In the genomic region with DNA sequence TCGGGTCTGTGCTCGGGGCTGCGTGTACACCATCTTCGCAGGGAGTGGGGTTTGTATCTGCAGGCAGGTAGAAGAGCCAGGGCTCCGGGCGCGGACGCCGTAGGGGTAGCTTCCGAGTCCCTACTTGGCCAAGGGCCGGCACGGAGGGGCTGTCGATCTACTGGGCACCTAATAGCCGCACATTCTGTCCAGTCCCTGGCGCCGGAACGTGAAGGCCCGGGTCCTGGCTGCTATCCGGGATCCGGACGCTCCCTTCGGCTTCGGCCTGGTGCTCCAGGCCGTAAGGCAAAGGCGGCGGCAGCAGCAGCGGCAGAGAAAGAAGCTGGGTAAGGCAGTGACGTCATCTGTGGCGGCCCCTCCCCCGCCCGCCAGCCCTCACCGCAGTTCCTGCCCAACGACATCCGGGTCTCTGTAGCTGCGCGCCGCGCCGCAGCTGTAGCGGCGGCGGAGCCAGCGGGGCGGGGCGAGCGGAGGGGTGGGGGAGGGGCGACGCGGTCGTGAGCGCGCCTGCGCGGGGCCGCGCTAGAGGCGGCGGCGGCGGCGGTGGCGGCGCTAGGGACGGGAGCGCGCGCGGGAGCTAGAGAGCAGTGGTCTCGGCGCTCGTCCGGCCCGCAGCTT, we compare ENCODE assay signal across 1 cellular context.
TF ChIP-seq lines count a peak whose summit lies in the region.

A gene (plus strand): TSS at position 525 of the 618 bp plus-strand sequence. CDS start 33,483 bp downstream, outside the sequence.

TF ChIP-seq in HepG2, 621 proteins besides CTCF, POLR2A, EP300 and RAD21 (continued from another document and continues in another):
- TF ChIP-seq, protein P1, sequence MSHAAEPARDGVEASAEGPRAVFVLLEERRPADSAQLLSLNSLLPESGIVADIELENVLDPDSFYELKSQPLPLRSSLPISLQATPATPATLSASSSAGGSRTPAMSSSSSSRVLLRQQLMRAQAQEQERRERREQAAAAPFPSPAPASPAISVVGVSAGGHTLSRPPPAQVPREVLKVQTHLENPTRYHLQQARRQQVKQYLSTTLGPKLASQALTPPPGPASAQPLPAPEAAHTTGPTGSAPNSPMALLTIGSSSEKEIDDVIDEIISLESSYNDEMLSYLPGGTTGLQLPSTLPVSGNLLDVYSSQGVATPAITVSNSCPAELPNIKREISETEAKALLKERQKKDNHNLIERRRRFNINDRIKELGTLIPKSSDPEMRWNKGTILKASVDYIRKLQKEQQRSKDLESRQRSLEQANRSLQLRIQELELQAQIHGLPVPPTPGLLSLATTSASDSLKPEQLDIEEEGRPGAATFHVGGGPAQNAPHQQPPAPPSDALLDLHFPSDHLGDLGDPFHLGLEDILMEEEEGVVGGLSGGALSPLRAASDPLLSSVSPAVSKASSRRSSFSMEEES (CRISPR knock-in tag; IDR thresholded peaks at IDR 0.05) = peak; percentile 37; the same call in 1 of the 2 replicates
- TF ChIP-seq, protein P2, sequence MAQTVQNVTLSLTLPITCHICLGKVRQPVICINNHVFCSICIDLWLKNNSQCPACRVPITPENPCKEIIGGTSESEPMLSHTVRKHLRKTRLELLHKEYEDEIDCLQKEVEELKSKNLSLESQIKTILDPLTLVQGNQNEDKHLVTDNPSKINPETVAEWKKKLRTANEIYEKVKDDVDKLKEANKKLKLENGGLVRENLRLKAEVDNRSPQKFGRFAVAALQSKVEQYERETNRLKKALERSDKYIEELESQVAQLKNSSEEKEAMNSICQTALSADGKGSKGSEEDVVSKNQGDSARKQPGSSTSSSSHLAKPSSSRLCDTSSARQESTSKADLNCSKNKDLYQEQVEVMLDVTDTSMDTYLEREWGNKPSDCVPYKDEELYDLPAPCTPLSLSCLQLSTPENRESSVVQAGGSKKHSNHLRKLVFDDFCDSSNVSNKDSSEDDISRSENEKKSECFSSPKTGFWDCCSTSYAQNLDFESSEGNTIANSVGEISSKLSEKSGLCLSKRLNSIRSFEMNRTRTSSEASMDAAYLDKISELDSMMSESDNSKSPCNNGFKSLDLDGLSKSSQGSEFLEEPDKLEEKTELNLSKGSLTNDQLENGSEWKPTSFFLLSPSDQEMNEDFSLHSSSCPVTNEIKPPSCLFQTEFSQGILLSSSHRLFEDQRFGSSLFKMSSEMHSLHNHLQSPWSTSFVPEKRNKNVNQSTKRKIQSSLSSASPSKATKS (CRISPR knock-in tag; IDR thresholded peaks at IDR 0.05) = no peak
- TF ChIP-seq ISL2 (CRISPR knock-in tag; IDR thresholded peaks at IDR 0.05) = peak; percentile 65; the same call in 1 of the 2 replicates
- no peak for TF ChIP-seq HDAC6 (IDR thresholded peaks at IDR 0.05; ENCODE audit: low read depth, low read length)
- no peak for TF ChIP-seq SIX1 (CRISPR knock-in tag; IDR thresholded peaks at IDR 0.05; ENCODE audit: borderline replicate concordance)
- TF ChIP-seq ZNF343 (CRISPR knock-in tag; IDR thresholded peaks at IDR 0.05) = 0 out of 2 replicates have a peak, but pooled peaks have one; percentile 67
- TF ChIP-seq, protein P3, sequence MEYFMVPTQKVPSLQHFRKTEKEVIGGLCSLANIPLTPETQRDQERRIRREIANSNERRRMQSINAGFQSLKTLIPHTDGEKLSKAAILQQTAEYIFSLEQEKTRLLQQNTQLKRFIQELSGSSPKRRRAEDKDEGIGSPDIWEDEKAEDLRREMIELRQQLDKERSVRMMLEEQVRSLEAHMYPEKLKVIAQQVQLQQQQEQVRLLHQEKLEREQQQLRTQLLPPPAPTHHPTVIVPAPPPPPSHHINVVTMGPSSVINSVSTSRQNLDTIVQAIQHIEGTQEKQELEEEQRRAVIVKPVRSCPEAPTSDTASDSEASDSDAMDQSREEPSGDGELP (IDR thresholded peaks at IDR 0.05; ENCODE audit: borderline replicate concordance, low read depth) = peak; percentile 76; the same call in 1 of the 2 replicates
- TF ChIP-seq, protein P4, sequence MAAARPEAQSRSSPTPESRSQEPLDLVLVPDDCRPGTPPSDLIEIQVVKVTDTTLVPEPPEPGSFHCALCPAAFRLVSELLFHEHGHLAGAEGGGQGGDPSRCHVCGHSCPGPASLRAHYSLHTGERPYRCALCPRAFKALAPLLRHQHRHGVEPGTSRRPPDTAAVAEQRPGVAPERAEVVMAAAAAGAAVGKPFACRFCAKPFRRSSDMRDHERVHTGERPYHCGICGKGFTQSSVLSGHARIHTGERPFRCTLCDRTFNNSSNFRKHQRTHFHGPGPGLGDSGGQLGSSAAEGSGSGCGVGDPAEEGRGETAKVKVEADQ (CRISPR knock-in tag; IDR thresholded peaks at IDR 0.05; ENCODE audit: borderline replicate concordance) = no peak
- 0 out of 2 replicates have a peak, but pooled peaks have one; percentile 26 for TF ChIP-seq ZNF136 (CRISPR knock-in tag; IDR thresholded peaks at IDR 0.05; ENCODE audit: low read depth)
- no peak; the same call in 1 of the 2 replicates for TF ChIP-seq HIVEP1 (CRISPR knock-in tag; IDR thresholded peaks at IDR 0.05)
- no peak for TF ChIP-seq RCOR2 (CRISPR knock-in tag; IDR thresholded peaks at IDR 0.05)
- no peak; the same call in 1 of the 2 replicates for TF ChIP-seq TP53 (CRISPR knock-in tag; conservative IDR thresholded peaks at IDR 0.05)
- no peak for TF ChIP-seq SMAD9 (CRISPR knock-in tag; IDR thresholded peaks at IDR 0.05)
- TF ChIP-seq DR1 (CRISPR knock-in tag; IDR thresholded peaks at IDR 0.05) = 0 out of 2 replicates have a peak, but pooled peaks have one; percentile 51
- TF ChIP-seq MLLT10 (CRISPR knock-in tag; IDR thresholded peaks at IDR 0.05) = no peak
- TF ChIP-seq NRL (CRISPR knock-in tag; IDR thresholded peaks at IDR 0.05; ENCODE audit: borderline replicate concordance) = peak; percentile 80; the same call in 1 of the 2 replicates
- TF ChIP-seq KLF16 (CRISPR knock-in tag; IDR thresholded peaks at IDR 0.05) = peak in 1 of 2 experiments; percentile 64; a peak in 1 of 4 replicates
- peak; percentile 71; the same call in 1 of the 2 replicates for TF ChIP-seq ZNF430 (CRISPR knock-in tag; IDR thresholded peaks at IDR 0.05)
- no peak for TF ChIP-seq DNMT1 (CRISPR knock-in tag; IDR thresholded peaks at IDR 0.05)
- TF ChIP-seq, protein P5, sequence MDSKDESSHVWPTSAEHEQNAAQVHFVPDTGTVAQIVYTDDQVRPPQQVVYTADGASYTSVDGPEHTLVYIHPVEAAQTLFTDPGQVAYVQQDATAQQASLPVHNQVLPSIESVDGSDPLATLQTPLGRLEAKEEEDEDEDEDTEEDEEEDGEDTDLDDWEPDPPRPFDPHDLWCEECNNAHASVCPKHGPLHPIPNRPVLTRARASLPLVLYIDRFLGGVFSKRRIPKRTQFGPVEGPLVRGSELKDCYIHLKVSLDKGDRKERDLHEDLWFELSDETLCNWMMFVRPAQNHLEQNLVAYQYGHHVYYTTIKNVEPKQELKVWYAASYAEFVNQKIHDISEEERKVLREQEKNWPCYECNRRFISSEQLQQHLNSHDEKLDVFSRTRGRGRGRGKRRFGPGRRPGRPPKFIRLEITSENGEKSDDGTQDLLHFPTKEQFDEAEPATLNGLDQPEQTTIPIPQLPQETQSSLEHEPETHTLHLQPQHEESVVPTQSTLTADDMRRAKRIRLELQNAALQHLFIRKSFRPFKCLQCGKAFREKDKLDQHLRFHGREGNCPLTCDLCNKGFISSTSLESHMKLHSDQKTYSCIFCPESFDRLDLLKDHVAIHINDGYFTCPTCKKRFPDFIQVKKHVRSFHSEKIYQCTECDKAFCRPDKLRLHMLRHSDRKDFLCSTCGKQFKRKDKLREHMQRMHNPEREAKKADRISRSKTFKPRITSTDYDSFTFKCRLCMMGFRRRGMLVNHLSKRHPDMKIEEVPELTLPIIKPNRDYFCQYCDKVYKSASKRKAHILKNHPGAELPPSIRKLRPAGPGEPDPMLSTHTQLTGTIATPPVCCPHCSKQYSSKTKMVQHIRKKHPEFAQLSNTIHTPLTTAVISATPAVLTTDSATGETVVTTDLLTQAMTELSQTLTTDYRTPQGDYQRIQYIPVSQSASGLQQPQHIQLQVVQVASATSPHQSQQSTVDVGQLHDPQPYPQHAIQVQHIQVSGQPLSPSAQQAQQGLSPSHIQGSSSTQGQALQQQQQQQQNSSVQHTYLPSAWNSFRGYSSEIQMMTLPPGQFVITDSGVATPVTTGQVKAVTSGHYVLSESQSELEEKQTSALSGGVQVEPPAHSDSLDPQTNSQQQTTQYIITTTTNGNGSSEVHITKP (CRISPR knock-in tag; IDR thresholded peaks at IDR 0.05; ENCODE audit: low read depth) = no peak
- TF ChIP-seq ZNF382 (CRISPR knock-in tag; IDR thresholded peaks at IDR 0.05; ENCODE audit: borderline replicate concordance) = no peak
- TF ChIP-seq ATF1 (CRISPR knock-in tag; IDR thresholded peaks at IDR 0.05) = peak; percentile 56
- TF ChIP-seq, protein P6, sequence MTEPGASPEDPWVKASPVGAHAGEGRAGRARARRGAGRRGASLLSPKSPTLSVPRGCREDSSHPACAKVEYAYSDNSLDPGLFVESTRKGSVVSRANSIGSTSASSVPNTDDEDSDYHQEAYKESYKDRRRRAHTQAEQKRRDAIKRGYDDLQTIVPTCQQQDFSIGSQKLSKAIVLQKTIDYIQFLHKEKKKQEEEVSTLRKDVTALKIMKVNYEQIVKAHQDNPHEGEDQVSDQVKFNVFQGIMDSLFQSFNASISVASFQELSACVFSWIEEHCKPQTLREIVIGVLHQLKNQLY (CRISPR knock-in tag; IDR thresholded peaks at IDR 0.05) = no peak
- TF ChIP-seq MYC (CRISPR knock-in tag; IDR thresholded peaks at IDR 0.05; ENCODE audit: borderline replicate concordance) = no peak; the same call in 1 of the 2 replicates
- no peak for TF ChIP-seq FOXP1 (IDR thresholded peaks at IDR 0.05)
- TF ChIP-seq FOXP1 (CRISPR knock-in tag; IDR thresholded peaks at IDR 0.05) = no peak
- TF ChIP-seq RBFOX2 (IDR thresholded peaks at IDR 0.05; ENCODE audit: low read depth, low read length) = peak; percentile 89
- TF ChIP-seq ZBTB7A (CRISPR knock-in tag; IDR thresholded peaks at IDR 0.05) = no peak; the same call in 1 of the 2 replicates
- peak; percentile 82; the same call in 1 of the 2 replicates for TF ChIP-seq ZFP41 (CRISPR knock-in tag; IDR thresholded peaks at IDR 0.05; ENCODE audit: borderline replicate concordance)
- no peak for TF ChIP-seq MIXL1 (CRISPR knock-in tag; IDR thresholded peaks at IDR 0.05)
- TF ChIP-seq HOXA7 (CRISPR knock-in tag; IDR thresholded peaks at IDR 0.05) = 0 out of 2 replicates have a peak, but pooled peaks have one; percentile 35
- TF ChIP-seq, protein P7, sequence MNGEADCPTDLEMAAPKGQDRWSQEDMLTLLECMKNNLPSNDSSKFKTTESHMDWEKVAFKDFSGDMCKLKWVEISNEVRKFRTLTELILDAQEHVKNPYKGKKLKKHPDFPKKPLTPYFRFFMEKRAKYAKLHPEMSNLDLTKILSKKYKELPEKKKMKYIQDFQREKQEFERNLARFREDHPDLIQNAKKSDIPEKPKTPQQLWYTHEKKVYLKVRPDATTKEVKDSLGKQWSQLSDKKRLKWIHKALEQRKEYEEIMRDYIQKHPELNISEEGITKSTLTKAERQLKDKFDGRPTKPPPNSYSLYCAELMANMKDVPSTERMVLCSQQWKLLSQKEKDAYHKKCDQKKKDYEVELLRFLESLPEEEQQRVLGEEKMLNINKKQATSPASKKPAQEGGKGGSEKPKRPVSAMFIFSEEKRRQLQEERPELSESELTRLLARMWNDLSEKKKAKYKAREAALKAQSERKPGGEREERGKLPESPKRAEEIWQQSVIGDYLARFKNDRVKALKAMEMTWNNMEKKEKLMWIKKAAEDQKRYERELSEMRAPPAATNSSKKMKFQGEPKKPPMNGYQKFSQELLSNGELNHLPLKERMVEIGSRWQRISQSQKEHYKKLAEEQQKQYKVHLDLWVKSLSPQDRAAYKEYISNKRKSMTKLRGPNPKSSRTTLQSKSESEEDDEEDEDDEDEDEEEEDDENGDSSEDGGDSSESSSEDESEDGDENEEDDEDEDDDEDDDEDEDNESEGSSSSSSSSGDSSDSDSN (CRISPR knock-in tag; IDR thresholded peaks at IDR 0.05) = peak; percentile 93
- peak; percentile 14; the same call in 1 of the 2 replicates for TF ChIP-seq FOXO1 (CRISPR knock-in tag; IDR thresholded peaks at IDR 0.05)
- TF ChIP-seq, protein P8, sequence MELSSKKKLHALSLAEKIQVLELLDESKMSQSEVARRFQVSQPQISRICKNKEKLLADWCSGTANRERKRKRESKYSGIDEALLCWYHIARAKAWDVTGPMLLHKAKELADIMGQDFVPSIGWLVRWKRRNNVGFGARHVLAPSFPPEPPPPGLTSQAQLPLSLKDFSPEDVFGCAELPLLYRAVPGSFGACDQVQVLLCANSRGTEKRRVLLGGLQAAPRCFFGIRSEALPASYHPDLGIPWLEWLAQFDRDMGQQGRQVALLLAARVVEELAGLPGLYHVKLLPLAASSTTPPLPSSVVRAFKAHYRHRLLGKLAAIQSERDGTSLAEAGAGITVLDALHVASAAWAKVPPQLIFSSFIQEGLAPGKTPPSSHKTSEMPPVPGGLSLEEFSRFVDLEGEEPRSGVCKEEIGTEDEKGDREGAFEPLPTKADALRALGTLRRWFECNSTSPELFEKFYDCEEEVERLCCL (CRISPR knock-in tag; IDR thresholded peaks at IDR 0.05; ENCODE audit: borderline replicate concordance) = no peak
- TF ChIP-seq ZNF766 (CRISPR knock-in tag; IDR thresholded peaks at IDR 0.05; ENCODE audit: borderline replicate concordance) = no peak
- TF ChIP-seq ZNF180 (CRISPR knock-in tag; IDR thresholded peaks at IDR 0.05; ENCODE audit: borderline replicate concordance, low read depth) = no peak
- no peak for TF ChIP-seq TCF7L2 (IDR thresholded peaks at IDR 0.05; ENCODE audit: low read depth, low read length)
- 0 out of 2 replicates have a peak, but pooled peaks have one; percentile 35 for TF ChIP-seq MYNN (CRISPR knock-in tag; IDR thresholded peaks at IDR 0.05; ENCODE audit: low read depth)
- TF ChIP-seq, protein P9, sequence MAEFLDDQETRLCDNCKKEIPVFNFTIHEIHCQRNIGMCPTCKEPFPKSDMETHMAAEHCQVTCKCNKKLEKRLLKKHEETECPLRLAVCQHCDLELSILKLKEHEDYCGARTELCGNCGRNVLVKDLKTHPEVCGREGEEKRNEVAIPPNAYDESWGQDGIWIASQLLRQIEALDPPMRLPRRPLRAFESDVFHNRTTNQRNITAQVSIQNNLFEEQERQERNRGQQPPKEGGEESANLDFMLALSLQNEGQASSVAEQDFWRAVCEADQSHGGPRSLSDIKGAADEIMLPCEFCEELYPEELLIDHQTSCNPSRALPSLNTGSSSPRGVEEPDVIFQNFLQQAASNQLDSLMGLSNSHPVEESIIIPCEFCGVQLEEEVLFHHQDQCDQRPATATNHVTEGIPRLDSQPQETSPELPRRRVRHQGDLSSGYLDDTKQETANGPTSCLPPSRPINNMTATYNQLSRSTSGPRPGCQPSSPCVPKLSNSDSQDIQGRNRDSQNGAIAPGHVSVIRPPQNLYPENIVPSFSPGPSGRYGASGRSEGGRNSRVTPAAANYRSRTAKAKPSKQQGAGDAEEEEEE (CRISPR knock-in tag; IDR thresholded peaks at IDR 0.05; ENCODE audit: borderline replicate concordance) = no peak
- peak; percentile 64; the same call in 1 of the 2 replicates for TF ChIP-seq FOXK1 (CRISPR knock-in tag; IDR thresholded peaks at IDR 0.05; ENCODE audit: borderline replicate concordance, low read depth)
- TF ChIP-seq AHR (CRISPR knock-in tag; IDR thresholded peaks at IDR 0.05) = 0 out of 2 replicates have a peak, but pooled peaks have one; percentile 3
- TF ChIP-seq KDM5A (IDR thresholded peaks at IDR 0.05; ENCODE audit: borderline replicate concordance, low read length) = no peak
- TF ChIP-seq, protein P10, sequence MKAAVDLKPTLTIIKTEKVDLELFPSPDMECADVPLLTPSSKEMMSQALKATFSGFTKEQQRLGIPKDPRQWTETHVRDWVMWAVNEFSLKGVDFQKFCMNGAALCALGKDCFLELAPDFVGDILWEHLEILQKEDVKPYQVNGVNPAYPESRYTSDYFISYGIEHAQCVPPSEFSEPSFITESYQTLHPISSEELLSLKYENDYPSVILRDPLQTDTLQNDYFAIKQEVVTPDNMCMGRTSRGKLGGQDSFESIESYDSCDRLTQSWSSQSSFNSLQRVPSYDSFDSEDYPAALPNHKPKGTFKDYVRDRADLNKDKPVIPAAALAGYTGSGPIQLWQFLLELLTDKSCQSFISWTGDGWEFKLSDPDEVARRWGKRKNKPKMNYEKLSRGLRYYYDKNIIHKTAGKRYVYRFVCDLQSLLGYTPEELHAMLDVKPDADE (CRISPR knock-in tag; IDR thresholded peaks at IDR 0.05) = no peak
